In the genomic region with DNA sequence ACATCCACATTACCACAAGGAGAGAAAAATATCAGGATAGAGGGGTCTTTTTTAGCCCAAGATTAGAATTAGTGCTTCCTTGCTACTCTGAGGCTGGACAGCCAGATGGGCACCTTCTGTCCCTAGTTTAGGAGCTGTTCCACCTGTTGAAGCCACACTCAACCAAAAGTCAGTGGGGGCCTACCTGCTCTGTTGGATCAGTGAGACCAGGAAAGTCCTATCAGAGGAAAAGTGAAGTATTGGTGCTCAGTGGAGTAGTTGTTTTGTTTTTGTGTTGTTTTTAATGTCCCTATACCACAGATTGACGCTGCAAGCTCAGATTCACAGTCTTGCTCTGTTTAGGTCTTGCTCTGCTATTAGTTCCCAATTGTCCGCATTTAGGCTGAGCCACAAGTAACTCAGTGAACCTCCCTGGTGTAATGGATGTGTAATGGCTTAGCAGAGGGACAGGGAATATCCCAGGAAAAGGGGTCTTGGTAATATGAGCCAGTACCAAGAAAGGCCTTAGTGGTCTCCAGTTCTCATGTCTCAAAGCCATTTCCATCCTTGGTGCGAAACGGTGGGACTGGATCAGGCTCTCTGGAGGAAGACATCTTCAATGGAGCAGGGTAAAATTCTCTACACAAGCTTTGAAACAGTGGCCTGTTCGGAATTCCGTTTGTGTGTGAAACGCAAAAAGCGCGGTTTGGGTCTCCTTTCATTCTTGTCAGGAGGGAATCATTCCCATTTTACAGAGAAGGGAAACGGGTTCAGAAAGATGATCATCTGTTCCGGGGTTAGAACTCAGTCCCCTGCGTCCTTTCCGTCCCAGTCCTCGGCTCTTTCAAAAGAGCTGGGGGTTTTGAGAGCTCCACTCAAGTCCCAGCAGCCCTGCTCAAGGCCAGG, we compare ENCODE assay signal across 8 cellular contexts. TPM values are rescaled to one million over a fixed set of nuclear protein-coding genes. Genes with fewer than 3 reads are reported as not detected.
DNase-seq lines count a peak whose midpoint lies in the region; ATAC-seq lines count a peak whose summit lies in the region.

No MANE protein-coding gene starts in this region.

- peak overlapping the region; percentile 88 for H3K4me3 Mint-ChIP-seq in T-helper 1 cell treated with Interleukin-12 subunit alpha and Interleukin-12 subunit beta and Interleukin-4 antibody, amounts not matched to agents 30 μg/mL and 1 μg/mL, for 36 hours
- H3K4me3 Mint-ChIP-seq in activated CD4-positive, alpha-beta memory T cell treated with anti-CD3 and anti-CD28 coated beads for 36 hours, result peak overlapping the region; percentile 88

- H3K9ac ChIP-seq in iPS-15b (ENCODE audit: low read depth, low read length) (no peak overlapping the region), subcutaneous abdominal adipose tissue (ENCODE audit: low read length in 5 of 5) (peak overlapping the region in 3 of 5 donors; percentile 16 to 59 (median 39))

- H3K36me3 Mint-ChIP-seq in T-helper 1 cell treated with Interleukin-12 subunit alpha and Interleukin-12 subunit beta and Interleukin-4 antibody, amounts not matched to agents 30 μg/mL and 1 μg/mL, for 36 hours (ENCODE audit: low read depth), result peaks cover 40% of the 10 kb centered on the region
- peaks cover 48% of the 10 kb centered on the region for H3K36me3 Mint-ChIP-seq in activated CD4-positive, alpha-beta memory T cell treated with anti-CD3 and anti-CD28 coated beads for 36 hours

- POLR2A ChIA-PET in activated CD4-positive, alpha-beta memory T cell treated with anti-CD3 and anti-CD28 coated beads for 36 hours (lab: Charles Lee), result interaction anchor here (0.6 to 1.6 kb wide), 5 partner anchors 10 to 120 kb away, joined by 3 to 9 read pairs (median 5); a partner anchor contains a TSS

- no peak for ATAC-seq in GM21576 (IDR thresholded peaks at IDR 0.05; ENCODE audit: unreplicated experiment)
- ATAC-seq in HG02973 (IDR thresholded peaks at IDR 0.05; ENCODE audit: unreplicated experiment), result no peak

- H3K9me3 ChIP-seq in iPS-15b (ENCODE audit: control insufficient read depth, insufficient read depth, low read length) (no peaks in the 10 kb centered on the region), subcutaneous abdominal adipose tissue (ENCODE audit: control insufficient read depth in 5 of 5, low read length in 5 of 5) (no peaks in the 10 kb centered on the region)

- CTCF ChIA-PET in activated CD4-positive, alpha-beta memory T cell treated with anti-CD3 and anti-CD28 coated beads for 36 hours (lab: Charles Lee), result interaction anchor here (0.8 to 2.6 kb wide), 3 partner anchors 9 to 187 kb away, joined by 3 to 7 read pairs (median 5); no protein-coding TSS in a partner anchor

- intact Hi-C loops in activated CD4-positive, alpha-beta memory T cell treated with anti-CD3 and anti-CD28 coated beads for 36 hours (cut with micrococcal nuclease), result no loop called here

- DNase-seq in T-helper 1 cell (no peak), NCI-H2107 (lab: John Stamatoyannopoulos, UW) (no peak)
- DNase-seq in activated CD4-positive, alpha-beta memory T cell treated with anti-CD3 and anti-CD28 coated beads for 36 hours, result no peak

- H3K27me3 Mint-ChIP-seq in T-helper 1 cell treated with Interleukin-12 subunit alpha and Interleukin-12 subunit beta and Interleukin-4 antibody, amounts not matched to agents 30 μg/mL and 1 μg/mL, for 36 hours (ENCODE audit: low read depth), result no peaks in the 10 kb centered on the region
- no peaks in the 10 kb centered on the region for H3K27me3 Mint-ChIP-seq in activated CD4-positive, alpha-beta memory T cell treated with anti-CD3 and anti-CD28 coated beads for 36 hours

- no peak overlapping the region for H3K27ac ChIP-seq in subcutaneous abdominal adipose tissue (ENCODE audit: low read depth, low read length)

- H3K4me3 ChIP-seq in iPS-15b (ENCODE audit: low read depth, low read length), result peak overlapping the region; percentile 36
- H3K4me3 ChIP-seq in subcutaneous abdominal adipose tissue (ENCODE audit: low read depth in 1 of 5, low read length in 5 of 5), result peak overlapping the region; percentile 48 to 77 (median 64)

- H3K4me1 ChIP-seq in iPS-15b (ENCODE audit: control insufficient read depth, insufficient read depth, low read length), result peaks cover 12% of the 10 kb centered on the region
- peaks cover 0 to 28% (median 24%) of the 10 kb centered on the region in 5 donors for H3K4me1 ChIP-seq in subcutaneous abdominal adipose tissue (ENCODE audit: control insufficient read depth in 5 of 5, insufficient read depth in 5 of 5, low read length in 5 of 5)

- peak overlapping the region; percentile 71 for H3K27ac Mint-ChIP-seq in T-helper 1 cell treated with Interleukin-12 subunit alpha and Interleukin-12 subunit beta and Interleukin-4 antibody, amounts not matched to agents 30 μg/mL and 1 μg/mL, for 36 hours
- H3K27ac Mint-ChIP-seq in activated CD4-positive, alpha-beta memory T cell treated with anti-CD3 and anti-CD28 coated beads for 36 hours, result peak overlapping the region; percentile 60

- H3K9me3 Mint-ChIP-seq in T-helper 1 cell treated with Interleukin-12 subunit alpha and Interleukin-12 subunit beta and Interleukin-4 antibody, amounts not matched to agents 30 μg/mL and 1 μg/mL, for 36 hours, result no peaks in the 10 kb centered on the region
- H3K9me3 Mint-ChIP-seq in activated CD4-positive, alpha-beta memory T cell treated with anti-CD3 and anti-CD28 coated beads for 36 hours, result no peaks in the 10 kb centered on the region

- H3K36me3 ChIP-seq in iPS-15b (ENCODE audit: control insufficient read depth, insufficient read depth, low read length) (peaks cover 10% of the 10 kb centered on the region), subcutaneous abdominal adipose tissue (ENCODE audit: control insufficient read depth in 5 of 5, insufficient read depth in 5 of 5, low read length in 5 of 5) (peaks cover 34 to 45% (median 41%) of the 10 kb centered on the region in 5 donors)

- H3K27me3 ChIP-seq in iPS-15b (ENCODE audit: control insufficient read depth, insufficient read depth, low read length), result no peaks in the 10 kb centered on the region
- no peaks in the 10 kb centered on the region for H3K27me3 ChIP-seq in subcutaneous abdominal adipose tissue (ENCODE audit: control insufficient read depth in 5 of 5, insufficient read depth in 4 of 5, low read length in 5 of 5)

- H3K4me1 Mint-ChIP-seq in T-helper 1 cell treated with Interleukin-12 subunit alpha and Interleukin-12 subunit beta and Interleukin-4 antibody, amounts not matched to agents 30 μg/mL and 1 μg/mL, for 36 hours (ENCODE audit: low read depth), result peaks cover 21% of the 10 kb centered on the region
- H3K4me1 Mint-ChIP-seq in activated CD4-positive, alpha-beta memory T cell treated with anti-CD3 and anti-CD28 coated beads for 36 hours (ENCODE audit: low read depth), result peaks cover 30% of the 10 kb centered on the region

RNA-seq across cellular contexts. Expression of a gene that starts 0.6 kb away (rescaled TPM):
- 10 to 100 TPM; 61.5 to 70.7 TPM for total RNA-seq in activated CD4-positive, alpha-beta memory T cell treated with anti-CD3 and anti-CD28 coated beads for 36 hours

RNA-seq across cellular contexts. Expression of a gene that starts 23.7 kb away (rescaled TPM):
- total RNA-seq in activated CD4-positive, alpha-beta memory T cell treated with anti-CD3 and anti-CD28 coated beads for 36 hours, result 100 to 1,000 TPM; 280 to 284 TPM

RNA-seq across cellular contexts. Expression of a gene that starts 51.0 kb away (rescaled TPM):
- total RNA-seq in activated CD4-positive, alpha-beta memory T cell treated with anti-CD3 and anti-CD28 coated beads for 36 hours, result 10 to 100 TPM; 56.3 to 58.4 TPM

RNA-seq across cellular contexts. Expression of a gene that starts 57.1 kb away (rescaled TPM):
- 100 to 1,000 TPM; 126 to 128 TPM for total RNA-seq in activated CD4-positive, alpha-beta memory T cell treated with anti-CD3 and anti-CD28 coated beads for 36 hours
